ENCODE assay signal across 8 cellular contexts in the genomic region with DNA sequence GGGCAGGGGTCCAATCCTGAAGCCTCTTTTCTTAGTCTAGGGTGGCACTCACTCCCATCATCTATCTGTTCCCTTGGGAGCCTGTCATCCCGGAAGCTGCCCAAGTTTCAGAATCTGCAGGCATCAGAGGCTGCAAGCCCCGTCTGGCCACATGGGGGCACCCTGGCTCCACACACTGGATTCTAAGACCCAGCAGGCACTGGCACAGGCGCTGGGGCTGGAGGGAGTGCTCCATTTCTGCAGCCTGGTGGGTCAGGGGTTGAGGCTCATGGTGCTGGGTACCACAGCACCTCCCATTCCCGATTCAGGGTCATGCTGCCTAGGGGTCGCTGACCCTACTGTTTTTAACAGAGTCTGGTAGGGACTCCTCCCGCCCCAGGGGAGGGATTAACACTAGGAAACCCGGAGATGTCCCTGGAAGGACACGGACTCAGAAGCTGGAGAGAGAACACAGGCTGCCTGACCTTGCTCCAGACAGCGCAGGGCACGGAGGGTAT.
DNase-seq lines count a peak whose midpoint lies in the region; ATAC-seq and TF ChIP-seq lines count a peak whose summit lies in the region.

No MANE protein-coding gene starts in this region.

- H3K4me1 Mint-ChIP-seq in naive thymus-derived CD4-positive, alpha-beta T cell, result peaks cover 0 to 4% (median 0%) of the 10 kb centered on the region in 7 donors

- peak; percentile 29 for DNase-seq in GDM1 (lab: John Stamatoyannopoulos, UW)
- DNase-seq in NCI-H748 (lab: John Stamatoyannopoulos, UW; ENCODE audit: unreplicated experiment), result peak; percentile 36
- DNase-seq in activated CD8-positive, alpha-beta memory T cell treated with anti-CD3 and anti-CD28 coated beads, Interleukin-2, amount 50 U/mL, for 48 hours, result peak; percentile 82
- peak; percentile 69 for DNase-seq in fibroblast of mammary gland (ENCODE audit: low read depth)
- peak in 6 of 9 donors; percentile 3 to 56 (median 14) for DNase-seq in naive thymus-derived CD4-positive, alpha-beta T cell
- DNase-seq in stomach, result peak; percentile 88

- H3K9me3 ChIP-seq in naive thymus-derived CD4-positive, alpha-beta T cell (ENCODE audit: control insufficient read depth in 2 of 3, low read length in 3 of 3), result no peaks in the 10 kb centered on the region
- no peaks in the 10 kb centered on the region for H3K9me3 ChIP-seq in stomach

- no peak overlapping the region for H3K27ac Mint-ChIP-seq in naive thymus-derived CD4-positive, alpha-beta T cell

- intact Hi-C loops in naive thymus-derived CD4-positive, alpha-beta T cell (cut with micrococcal nuclease), result loop anchor here (1.0 to 10.0 kb wide), 4 partner anchors 277 to 1853 kb away; no protein-coding TSS in a partner anchor
- intact Hi-C loops in stomach (cut with DNase I; ENCODE audit: low total_unique reads), result loop anchor here (10.0 kb wide), 1 partner anchor 273 kb away; no protein-coding TSS in a partner anchor

- H3K9me3 Mint-ChIP-seq in naive thymus-derived CD4-positive, alpha-beta T cell, result peaks cover 0 to 1% (median 0%) of the 10 kb centered on the region in 11 donors

- TF ChIP-seq CTCF in fibroblast of mammary gland (conservative IDR thresholded peaks at IDR 0.05; ENCODE audit: control insufficient read depth, insufficient read depth, low read depth, low read length), result peak; percentile 93
- peak in 5 of 7 experiments; percentile 84 to 88 (median 86) for TF ChIP-seq CTCF in stomach (IDR thresholded peaks at IDR 0.05)

- no peaks in the 10 kb centered on the region for H3K4me1 ChIP-seq in naive thymus-derived CD4-positive, alpha-beta T cell (ENCODE audit: control insufficient read depth in 2 of 2, insufficient read depth in 2 of 2, low read length in 2 of 2)
- H3K4me1 ChIP-seq in stomach, result peaks cover 5 to 25% (median 14%) of the 10 kb centered on the region in 4 donors

- 19 to 22% (median 20%) methylated on average over 10 of the region's 10 CpGs for WGBS in stomach, 5 donors

- TF ChIP-seq POLR2A in stomach (IDR thresholded peaks at IDR 0.05), result no peak

- no peak overlapping the region for H3K27ac ChIP-seq in naive thymus-derived CD4-positive, alpha-beta T cell (ENCODE audit: low read depth, low read length)
- H3K27ac ChIP-seq in stomach, result peak overlapping the region in 3 of 5 donors; percentile 7 to 20 (median 14)

- H3K27me3 ChIP-seq in naive thymus-derived CD4-positive, alpha-beta T cell (ENCODE audit: control insufficient read depth in 2 of 2, insufficient read depth in 2 of 2, low read length in 2 of 2), result no peaks in the 10 kb centered on the region
- H3K27me3 ChIP-seq in stomach, result no peaks in the 10 kb centered on the region

- CTCF ChIA-PET in naive thymus-derived CD4-positive, alpha-beta T cell (lab: Charles Lee), result no interaction called here

- no peaks in the 10 kb centered on the region for H3K36me3 ChIP-seq in naive thymus-derived CD4-positive, alpha-beta T cell (ENCODE audit: control insufficient read depth in 2 of 3, insufficient read depth in 3 of 3, low read length in 3 of 3)
- H3K36me3 ChIP-seq in stomach, result peaks cover 0 to 34% (median 12%) of the 10 kb centered on the region in 4 donors

- peak; percentile 42 for ATAC-seq in HG02852 (IDR thresholded peaks at IDR 0.05; ENCODE audit: unreplicated experiment)
- peak; percentile 56 for ATAC-seq in naive thymus-derived CD4-positive, alpha-beta T cell
- ATAC-seq in GM21528 (IDR thresholded peaks at IDR 0.05; ENCODE audit: low FRiP score, unreplicated experiment), result no peak

- H3K4me3 ChIP-seq in fibroblast of mammary gland (ENCODE audit: control insufficient read depth, low read depth, low read length) (no peak overlapping the region), stomach (no peak overlapping the region)
- no peak overlapping the region for H3K4me3 ChIP-seq in naive thymus-derived CD4-positive, alpha-beta T cell (ENCODE audit: low read length)

- TF ChIP-seq EP300 in stomach (IDR thresholded peaks at IDR 0.05), result no peak

- POLR2A ChIA-PET in naive thymus-derived CD4-positive, alpha-beta T cell (lab: Charles Lee), result no interaction called here

- peaks cover 0 to 6% (median 0%) of the 10 kb centered on the region in 5 donors for H3K27me3 Mint-ChIP-seq in naive thymus-derived CD4-positive, alpha-beta T cell

- peak overlapping the region in 2 of 10 donors; percentile 7 to 64 for H3K4me3 Mint-ChIP-seq in naive thymus-derived CD4-positive, alpha-beta T cell

- H3K36me3 Mint-ChIP-seq in naive thymus-derived CD4-positive, alpha-beta T cell, result no peaks in the 10 kb centered on the region

Comparison
In these comparisons a context has a peak if more than half of its experiments do, and no peak if none do; other contexts are left out.
1. DNase-seq: peak in every context shown above with its lines; median percentile 88 in stomach; 82 in activated CD8-positive, alpha-beta memory T cell treated with anti-CD3 and anti-CD28 coated beads, Interleukin-2, amount 50 U/mL, for 48 hours; 69 in fibroblast of mammary gland; 36 in NCI-H748; 29 in GDM1; 14 in naive thymus-derived CD4-positive, alpha-beta T cell.